In the genomic region with DNA sequence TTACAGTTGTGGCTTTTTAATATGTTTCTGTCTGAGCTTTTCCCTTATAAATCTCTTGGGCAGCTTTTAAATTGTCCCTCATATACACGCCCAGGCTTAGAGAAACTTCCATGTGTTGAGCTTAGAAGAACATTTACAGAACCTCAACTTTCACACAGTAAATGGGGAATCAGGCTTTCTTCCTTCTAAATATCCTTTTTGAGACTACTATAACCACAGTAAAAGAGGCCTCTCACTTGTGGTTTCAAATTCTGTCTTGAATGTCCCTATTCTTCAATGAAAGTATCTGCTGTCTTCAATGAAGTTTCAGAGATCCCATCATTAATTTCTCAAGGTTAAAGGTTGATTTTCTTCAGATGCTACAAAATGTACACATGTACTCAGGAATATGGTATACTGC, we compare ENCODE assay signal across 31 cellular contexts.
"Had no signal": no experiment of that assay in that cellular context is flagged by ENCODE, and none has a peak within 500 bp of the region (broad histone marks: within the 10 kb centered on the region; RNA-seq: fewer than 3 reads in every experiment).

No MANE protein-coding gene starts in this region.

- H3K4me1 ChIP-seq: parathyroid adenoma, psoas muscle, right lobe of liver, sigmoid colon, suprapubic skin, testis, tibial artery, transverse colon, upper lobe of right lung, uterus had no signal

- H3K79me2 ChIP-seq: parathyroid adenoma had no signal

- H3K4me3 Mint-ChIP-seq: naive thymus-derived CD8-positive, alpha-beta T cell; natural killer cell treated with Interleukin-12 subunit alpha and Interleukin-12 subunit beta and Interleukin-15 and Interleukin-18, amount 100 ng/mL, for 72 hours; nephron progenitor cell; neural crest cell; stimulated activated effector memory CD8-positive, alpha-beta T cell treated with anti-CD3 and anti-CD28 coated beads, Interleukin-12 subunit alpha, Interleukin-12 subunit beta, amount 100 ng/mL, for 72 hours; stimulated activated naive CD8-positive, alpha-beta T cell treated with anti-CD3 and anti-CD28 coated beads, Interleukin-15, amount 100 ng/mL, for 72 hours; type B pancreatic cell had no signal

- H3K9me3 Mint-ChIP-seq: naive thymus-derived CD8-positive, alpha-beta T cell; natural killer cell treated with Interleukin-12 subunit alpha and Interleukin-12 subunit beta and Interleukin-15 and Interleukin-18, amount 100 ng/mL, for 72 hours; nephron progenitor cell; neural crest cell; stimulated activated effector memory CD8-positive, alpha-beta T cell treated with anti-CD3 and anti-CD28 coated beads, Interleukin-12 subunit alpha, Interleukin-12 subunit beta, amount 100 ng/mL, for 72 hours; stimulated activated naive CD8-positive, alpha-beta T cell treated with anti-CD3 and anti-CD28 coated beads, Interleukin-15, amount 100 ng/mL, for 72 hours had no signal

- ATAC-seq: naive thymus-derived CD8-positive, alpha-beta T cell; natural killer cell treated with Interleukin-12 subunit alpha and Interleukin-12 subunit beta and Interleukin-15 and Interleukin-18, amount 100 ng/mL, for 72 hours; psoas muscle; right cardiac atrium; right lobe of liver; stimulated activated effector memory CD8-positive, alpha-beta T cell treated with anti-CD3 and anti-CD28 coated beads, Interleukin-12 subunit alpha, Interleukin-12 subunit beta, amount 100 ng/mL, for 72 hours; stimulated activated naive CD8-positive, alpha-beta T cell treated with anti-CD3 and anti-CD28 coated beads, Interleukin-15, amount 100 ng/mL, for 72 hours; stimulated activated naive CD8-positive, alpha-beta T cell treated with anti-CD3 and anti-CD28 coated beads, Interleukin-15, Interleukin-2, amounts not matched to agents 100 U/mL and 50 U/mL, for 24 hours; upper lobe of right lung had no signal

- H3K36me3 ChIP-seq: neutrophil, ovary, right lobe of liver, sigmoid colon, suprapubic skin, tibial artery, transverse colon, upper lobe of right lung, uterus had no signal

- DNase-seq: naive thymus-derived CD8-positive, alpha-beta T cell; nephron progenitor cell; nucleus accumbens; ovary; posterior cingulate gyrus; psoas muscle; right cardiac atrium; right lobe of liver; sigmoid colon; small intestine; stimulated activated CD4-positive, alpha-beta T cell treated with anti-CD3 and anti-CD28 coated beads, Interleukin-15, amount 100 ng/mL, for 24 hours; stimulated activated CD4-positive, alpha-beta T cell treated with anti-CD3 and anti-CD28 coated beads, Interleukin-2, amount 100 ng/mL, for 24 hours; stimulated activated CD4-positive, alpha-beta T cell treated with anti-CD3 and anti-CD28 coated beads, Interleukin-2, amount 100 ng/mL, for 48 hours; stimulated activated CD4-positive, alpha-beta T cell treated with anti-CD3 and anti-CD28 coated beads, Interleukin-4, amount 100 ng/mL, for 24 hours; stimulated activated naive CD4-positive, alpha-beta T cell; stimulated activated naive CD8-positive, alpha-beta T cell treated with anti-CD3 and anti-CD28 coated beads, Interleukin-15, amount 100 ng/mL, for 72 hours; stimulated activated naive CD8-positive, alpha-beta T cell treated with anti-CD3 and anti-CD28 coated beads, Interleukin-15, Interleukin-2, amounts not matched to agents 100 U/mL and 50 U/mL, for 24 hours; substantia nigra; testis; tibial artery; transverse colon; upper lobe of right lung; uterus had no signal

- H3K27me3 Mint-ChIP-seq: progenitor cell of endocrine pancreas, type B pancreatic cell had no signal

- H3K4me3 ChIP-seq: ovary, psoas muscle, right lobe of liver, sigmoid colon, suprapubic skin, testis, tibial artery, transverse colon, upper lobe of right lung, uterus had no signal

- H3K36me3 Mint-ChIP-seq: naive thymus-derived CD8-positive, alpha-beta T cell; natural killer cell treated with Interleukin-12 subunit alpha and Interleukin-12 subunit beta and Interleukin-15 and Interleukin-18, amount 100 ng/mL, for 72 hours; stimulated activated effector memory CD8-positive, alpha-beta T cell treated with anti-CD3 and anti-CD28 coated beads, Interleukin-12 subunit alpha, Interleukin-12 subunit beta, amount 100 ng/mL, for 72 hours had no signal

- H3K27me3 ChIP-seq: neutrophil, ovary, right lobe of liver, sigmoid colon, suprapubic skin, testis, tibial artery, transverse colon, upper lobe of right lung, uterus had no signal

- H3K27ac ChIP-seq: neutrophil, ovary, parathyroid adenoma, psoas muscle, right lobe of liver, sigmoid colon, suprapubic skin, testis, tibial artery, transverse colon, upper lobe of right lung, uterus had no signal

- H3K9me3 ChIP-seq: neutrophil, ovary, psoas muscle, right lobe of liver, sigmoid colon, suprapubic skin, testis, tibial artery, transverse colon, upper lobe of right lung, uterus had no signal

- FAIRE-seq: small intestine had no signal

- H3K27ac Mint-ChIP-seq: naive thymus-derived CD8-positive, alpha-beta T cell; natural killer cell treated with Interleukin-12 subunit alpha and Interleukin-12 subunit beta and Interleukin-15 and Interleukin-18, amount 100 ng/mL, for 72 hours; nephron progenitor cell; progenitor cell of endocrine pancreas; stimulated activated effector memory CD8-positive, alpha-beta T cell treated with anti-CD3 and anti-CD28 coated beads, Interleukin-12 subunit alpha, Interleukin-12 subunit beta, amount 100 ng/mL, for 72 hours; stimulated activated naive CD8-positive, alpha-beta T cell treated with anti-CD3 and anti-CD28 coated beads, Interleukin-15, amount 100 ng/mL, for 72 hours; type B pancreatic cell had no signal

- H2AFZ ChIP-seq: parathyroid adenoma had no signal

- H3K4me1 Mint-ChIP-seq: naive thymus-derived CD8-positive, alpha-beta T cell; neural crest cell; stimulated activated effector memory CD8-positive, alpha-beta T cell treated with anti-CD3 and anti-CD28 coated beads, Interleukin-12 subunit alpha, Interleukin-12 subunit beta, amount 100 ng/mL, for 72 hours had no signal

- H3K9ac ChIP-seq: parathyroid adenoma had no signal
